ENCODE assay signal across 1 cellular context in genomic region chr19:48718711-48719231, GRCh38.
TF ChIP-seq lines count a peak whose summit lies in the region.

No MANE protein-coding gene starts in this region.

TF ChIP-seq in HepG2, 621 proteins besides CTCF, POLR2A, EP300 and RAD21 (continued from another document and continues in another):
- TF ChIP-seq ZNF574 (CRISPR knock-in tag; IDR thresholded peaks at IDR 0.05) = peak; percentile 38; the same call in 1 of the 2 replicates
- TF ChIP-seq ZFP36L1 (CRISPR knock-in tag; IDR thresholded peaks at IDR 0.05) = no peak
- TF ChIP-seq ZBTB43 (CRISPR knock-in tag; conservative IDR thresholded peaks at IDR 0.05) = peak; percentile 100
- no peak for TF ChIP-seq RFX3 (CRISPR knock-in tag; IDR thresholded peaks at IDR 0.05)
- TF ChIP-seq TCF12 (IDR thresholded peaks at IDR 0.05) = no peak
- TF ChIP-seq TCF12 (CRISPR knock-in tag; IDR thresholded peaks at IDR 0.05) = no peak
- peak; percentile 88 for TF ChIP-seq NCOR1 (IDR thresholded peaks at IDR 0.05; ENCODE audit: borderline replicate concordance, low read length)
- TF ChIP-seq ZNF432 (CRISPR knock-in tag; IDR thresholded peaks at IDR 0.05; ENCODE audit: borderline replicate concordance) = no peak
- TF ChIP-seq KDM5A (IDR thresholded peaks at IDR 0.05; ENCODE audit: borderline replicate concordance, low read length) = no peak
- TF ChIP-seq MTERF4 (CRISPR knock-in tag; IDR thresholded peaks at IDR 0.05) = no peak
- TF ChIP-seq CSRNP2 (CRISPR knock-in tag; conservative IDR thresholded peaks at IDR 0.05; ENCODE audit: low read depth) = no peak
- TF ChIP-seq KLF9 (CRISPR knock-in tag; IDR thresholded peaks at IDR 0.05; ENCODE audit: low read depth) = no peak
- no peak for TF ChIP-seq ZBTB38 (CRISPR knock-in tag; IDR thresholded peaks at IDR 0.05)
- TF ChIP-seq ZNF556 (CRISPR knock-in tag; IDR thresholded peaks at IDR 0.05; ENCODE audit: borderline replicate concordance) = peak; percentile 74
- TF ChIP-seq KIAA2018 (CRISPR knock-in tag; IDR thresholded peaks at IDR 0.05; ENCODE audit: borderline replicate concordance) = no peak
- no peak for TF ChIP-seq TAF1 (CRISPR knock-in tag; IDR thresholded peaks at IDR 0.05)
- peak; percentile 41; the same call in 1 of the 2 replicates for TF ChIP-seq AKAP8 (CRISPR knock-in tag; IDR thresholded peaks at IDR 0.05)
- TF ChIP-seq FOSL2 (CRISPR knock-in tag; IDR thresholded peaks at IDR 0.05) = peak; percentile 54
- no peak for TF ChIP-seq JDP2 (CRISPR knock-in tag; IDR thresholded peaks at IDR 0.05; ENCODE audit: borderline replicate concordance)
- TF ChIP-seq GABPB1 (CRISPR knock-in tag; IDR thresholded peaks at IDR 0.05) = peak; percentile 33; the same call in 1 of the 2 replicates
- TF ChIP-seq SIN3A (IDR thresholded peaks at IDR 0.05; ENCODE audit: borderline replicate concordance, low read depth, low read length) = no peak
- TF ChIP-seq TARDBP (CRISPR knock-in tag; IDR thresholded peaks at IDR 0.05) = peak; percentile 78
- TF ChIP-seq BCL6 (CRISPR knock-in tag; IDR thresholded peaks at IDR 0.05) = peak; percentile 83
- TF ChIP-seq RERE (CRISPR knock-in tag; IDR thresholded peaks at IDR 0.05; ENCODE audit: low read depth) = no peak
- TF ChIP-seq PAWR (CRISPR knock-in tag; IDR thresholded peaks at IDR 0.05; ENCODE audit: borderline replicate concordance) = no peak
- TF ChIP-seq THYN1 (CRISPR knock-in tag; IDR thresholded peaks at IDR 0.05; ENCODE audit: borderline replicate concordance, low read depth) = no peak
- peak; percentile 38; the same call in 1 of the 2 replicates for TF ChIP-seq HNF4G (IDR thresholded peaks at IDR 0.05; ENCODE audit: borderline replicate concordance, low read depth, low read length)
- no peak for TF ChIP-seq HNF4G (CRISPR knock-in tag; IDR thresholded peaks at IDR 0.05; ENCODE audit: borderline replicate concordance, low read depth)
- TF ChIP-seq ZNF17 (CRISPR knock-in tag; IDR thresholded peaks at IDR 0.05) = no peak
- no peak for TF ChIP-seq AHR (CRISPR knock-in tag; IDR thresholded peaks at IDR 0.05)
- TF ChIP-seq ZNF34 (CRISPR knock-in tag; IDR thresholded peaks at IDR 0.05; ENCODE audit: borderline replicate concordance) = no peak
- peak; percentile 51; the same call in 1 of the 2 replicates for TF ChIP-seq MIER3 (CRISPR knock-in tag; IDR thresholded peaks at IDR 0.05; ENCODE audit: borderline replicate concordance)
- no peak for TF ChIP-seq NR0B2 (CRISPR knock-in tag; IDR thresholded peaks at IDR 0.05)
- TF ChIP-seq UBTF (CRISPR knock-in tag; IDR thresholded peaks at IDR 0.05) = peak; percentile 4; the same call in 1 of the 2 replicates
- no peak for TF ChIP-seq ONECUT2 (CRISPR knock-in tag; IDR thresholded peaks at IDR 0.05)
- TF ChIP-seq POLR2G (IDR thresholded peaks at IDR 0.05; ENCODE audit: low read depth, low read length) = no peak
